ENCODE assay signal across 10 cellular contexts in genomic region chr7:131015131-131015954, GRCh38.
DNase-seq lines count a peak whose midpoint lies in the region; ATAC-seq, FAIRE-seq and TF ChIP-seq lines count a peak whose summit lies in the region.
"Had no signal": no experiment of that assay in that cellular context is flagged by ENCODE, and none has a peak within 500 bp of the region (broad histone marks: within the 10 kb centered on the region; RNA-seq: fewer than 3 reads in every experiment).

No MANE protein-coding gene starts in this region.

- no peaks in the 10 kb centered on the region for H3K27me3 Mint-ChIP-seq in activated B cell treated with CpG ODN at 0.5 μM for 24 hours

- POLR2A ChIA-PET in A673 (lab: Charles Lee; ENCODE audit: low non-redundant PET) (no interaction called here), activated B cell treated with CpG ODN at 0.5 μM for 24 hours (lab: Charles Lee) (interaction anchor here (1.3 to 1.7 kb wide), 2 partner anchors 11 to 13 kb away, joined by 3 read pairs; no protein-coding TSS in a partner anchor)

- H3K9me3 ChIP-seq in A673 (ENCODE audit: low read depth, low read length, poor library complexity, severe bottlenecking) (no peaks in the 10 kb centered on the region), upper lobe of left lung (no peaks in the 10 kb centered on the region), pancreas (no peaks in the 10 kb centered on the region)
- H3K9me3 ChIP-seq: BLaER1 treated with 17β-estradiol and CSF1 and Interleukin-3, amounts not matched to agents 10 nM and 100 nM had no signal

- H3K27me3 ChIP-seq in A673 (replicated peaks; ENCODE audit: insufficient read depth, low read depth, low read length, poor library complexity) (no peaks in the 10 kb centered on the region), upper lobe of left lung (no peaks in the 10 kb centered on the region), pancreas (no peaks in the 10 kb centered on the region)
- H3K27me3 ChIP-seq: BLaER1 treated with 17β-estradiol and CSF1 and Interleukin-3, amounts not matched to agents 10 nM and 100 nM had no signal

- WGBS in upper lobe of left lung, 2 donors, result 79 to 83% methylated on average over 9 of the region's 9 CpGs
- WGBS in pancreas, 2 donors, result 78 to 87% methylated on average over 9 of the region's 9 CpGs

- FAIRE-seq in H54 (lab: Jason Lieb, UNC) (no peak), pancreas (lab: Jason Lieb, UNC) (no peak)

- BruUV-seq in A673 (replicated peaks; lab: Mats Ljungman, UMichigan), result no TSS peak

- CTCF ChIA-PET in A673 (lab: Charles Lee) (no interaction called here), activated B cell treated with CpG ODN at 0.5 μM for 24 hours (lab: Charles Lee) (interaction anchor here (1.1 kb wide), 1 partner anchor 116 kb away, joined by 3 read pairs; no protein-coding TSS in a partner anchor)

- peak; percentile 68 for DNase-seq in A673 (ENCODE audit: low spot score)
- peak; percentile 24 for DNase-seq in H54 (ENCODE audit: insufficient read length, low spot score)
- DNase-seq in activated B cell treated with CpG ODN at 0.5 μM for 24 hours, result no peak
- peak; percentile 55 for DNase-seq in fibroblast of villous mesenchyme (ENCODE audit: low read depth)
- DNase-seq in upper lobe of left lung, result no peak
- DNase-seq in pancreas, result no peak
- DNase-seq: NCI-H1092 treated with DMSO at 0.1 percent for 48 hours had no signal

- intact Hi-C loops in A673 (cut with micrococcal nuclease; ENCODE audit: unreplicated experiment), result no loop called here
- intact Hi-C loops in activated B cell treated with CpG ODN at 0.5 μM for 24 hours (cut with micrococcal nuclease), result no loop called here
- intact Hi-C loops in pancreas (cut with DNase I), result no loop called here

- H3K27ac ChIP-seq in A673 (ENCODE audit: low read depth, low read length, poor library complexity, severe bottlenecking), result peak overlapping the region; percentile 46
- H3K27ac ChIP-seq in upper lobe of left lung, result no peak overlapping the region
- no peak overlapping the region for H3K27ac ChIP-seq in pancreas
- H3K27ac ChIP-seq: BLaER1 treated with 17β-estradiol and CSF1 and Interleukin-3, amounts not matched to agents 10 nM and 100 nM had no signal

- peaks cover 33% of the 10 kb centered on the region for H3K36me3 Mint-ChIP-seq in activated B cell treated with CpG ODN at 0.5 μM for 24 hours (ENCODE audit: low read depth)

- no peak for TF ChIP-seq CTCF in A673 (conservative IDR thresholded peaks at IDR 0.05; ENCODE audit: low read depth, low read length)
- no peak for TF ChIP-seq CTCF in activated B cell treated with CpG ODN at 0.5 μM for 24 hours (IDR thresholded peaks at IDR 0.05)
- TF ChIP-seq CTCF in fibroblast of villous mesenchyme (IDR thresholded peaks at IDR 0.05; ENCODE audit: insufficient read depth, low read depth, low read length), result no peak
- TF ChIP-seq CTCF in upper lobe of left lung (IDR thresholded peaks at IDR 0.05), result no peak
- TF ChIP-seq CTCF in pancreas (IDR thresholded peaks at IDR 0.05), result no peak

- no peaks in the 10 kb centered on the region for H3K9me3 Mint-ChIP-seq in activated B cell treated with CpG ODN at 0.5 μM for 24 hours

- TF ChIP-seq POLR2A in H54 (IDR thresholded peaks at IDR 0.05; ENCODE audit: low read depth, low read length) (no peak), upper lobe of left lung (IDR thresholded peaks at IDR 0.05) (no peak)

- no peaks in the 10 kb centered on the region for H3K36me3 ChIP-seq in A673 (ENCODE audit: insufficient read depth, low read length, poor library complexity, severe bottlenecking)
- H3K36me3 ChIP-seq in upper lobe of left lung, result peaks cover 0 to 10% (median 0%) of the 10 kb centered on the region in 4 donors
- no peaks in the 10 kb centered on the region for H3K36me3 ChIP-seq in pancreas

- no peak overlapping the region for H3K4me3 Mint-ChIP-seq in activated B cell treated with CpG ODN at 0.5 μM for 24 hours

- peaks cover 79% of the 10 kb centered on the region for H3K4me1 Mint-ChIP-seq in activated B cell treated with CpG ODN at 0.5 μM for 24 hours

- ATAC-seq in activated B cell treated with CpG ODN at 0.5 μM for 24 hours (ENCODE audit: low read depth) (no peak), GM18909 (IDR thresholded peaks at IDR 0.05; ENCODE audit: poor library complexity, unreplicated experiment) (no peak), HG03342 (IDR thresholded peaks at IDR 0.05; ENCODE audit: unreplicated experiment) (no peak), upper lobe of left lung (ENCODE audit: low FRiP score in 2 of 2) (no peak), pancreas (no peak)

- peak overlapping the region; percentile 68 for H3K27ac Mint-ChIP-seq in activated B cell treated with CpG ODN at 0.5 μM for 24 hours

- peaks cover 73% of the 10 kb centered on the region for H3K4me1 ChIP-seq in A673 (ENCODE audit: insufficient read depth, low read length, poor library complexity, severe bottlenecking)
- H3K4me1 ChIP-seq in upper lobe of left lung, result peaks cover 61 to 83% (median 70%) of the 10 kb centered on the region in 4 donors
- H3K4me1 ChIP-seq in pancreas, result peaks cover 0 to 31% (median 20%) of the 10 kb centered on the region in 3 donors

- H3K4me3 ChIP-seq in A673 (ENCODE audit: low read depth, low read length, poor library complexity, severe bottlenecking), result no peak overlapping the region
- no peak overlapping the region for H3K4me3 ChIP-seq in fibroblast of villous mesenchyme (ENCODE audit: low read depth, low read length)
- H3K4me3 ChIP-seq in upper lobe of left lung, result no peak overlapping the region
- H3K4me3 ChIP-seq in pancreas, result no peak overlapping the region
- H3K4me3 ChIP-seq: BLaER1 treated with 17β-estradiol and CSF1 and Interleukin-3, amounts not matched to agents 10 nM and 100 nM had no signal

- no peak for TF ChIP-seq EP300 in upper lobe of left lung (IDR thresholded peaks at IDR 0.05)

Comparison
In these comparisons a context has a peak if more than half of its experiments do, and no peak if none do; other contexts are left out.
1. DNase-seq: peak in A673 (single experiment), H54 (single experiment) and fibroblast of villous mesenchyme (single experiment); none in activated B cell treated with CpG ODN at 0.5 μM for 24 hours (single experiment), upper lobe of left lung (0 of 2) and pancreas (0 of 6).